Comparison of ENCODE assay signal across 8 cellular contexts in genomic region chr16:1351582-1352362, GRCh38. TPM values are rescaled to one million over a fixed set of nuclear protein-coding genes. Genes with fewer than 3 reads are reported as not detected.
DNase-seq lines count a peak whose midpoint lies in the region; ATAC-seq and TF ChIP-seq lines count a peak whose summit lies in the region.

TSS of gene GNPTG (plus strand) at chr16:1351931. CDS start at chr16:1351966, 35 bp downstream.
TSS of gene TSR3 (minus strand) at chr16:1351878. CDS start at chr16:1351804, 74 bp downstream.

- H3K9me3 ChIP-seq in Caco-2 = no peaks in the 10 kb centered on the region
- no peaks in the 10 kb centered on the region for H3K9me3 ChIP-seq in naive thymus-derived CD4-positive, alpha-beta T cell (ENCODE audit: control insufficient read depth in 2 of 3, low read length in 3 of 3)

- peak within 1 kb of the TSS; percentile 30 for H3K27ac Mint-ChIP-seq in Caco-2 (ENCODE audit: unreplicated experiment)
- H3K27ac Mint-ChIP-seq in activated T-helper 1 cell treated with anti-CD3 and anti-CD28 coated beads, Interleukin-12 subunit alpha, Interleukin-12 subunit beta, Interleukin-2, Interleukin-4 antibody, amounts not matched to agents 30 ng/mL and 10 ng/mL and 1 ng/mL, durations not matched to agents 14 hours and 24 hours and 36 hours = peak within 1 kb of the TSS; percentile 83
- peak within 1 kb of the TSS; percentile 75 to 96 (median 86) for H3K27ac Mint-ChIP-seq in naive thymus-derived CD4-positive, alpha-beta T cell
- H3K27ac Mint-ChIP-seq in stimulated activated effector memory CD8-positive, alpha-beta T cell treated with anti-CD3 and anti-CD28 coated beads, Interleukin-12 subunit alpha, Interleukin-12 subunit beta, amount 100 ng/mL, for 72 hours = peak within 1 kb of the TSS; percentile 88

- POLR2A ChIA-PET in Caco-2 (lab: Charles Lee) = interaction anchor here (0.6 kb wide), 1 partner anchor 9 kb away, joined by 6 read pairs; no protein-coding TSS in a partner anchor
- POLR2A ChIA-PET in naive thymus-derived CD4-positive, alpha-beta T cell (lab: Charles Lee) = interaction anchor here (0.7 to 1.2 kb wide), 3 partner anchors 10 to 859 kb away, joined by 3 to 6 read pairs (median 3); no protein-coding TSS in a partner anchor

- CTCF ChIA-PET in Caco-2 (lab: Charles Lee) = interaction anchor here (0.7 kb wide), 1 partner anchor 12 kb away, joined by 3 read pairs; no protein-coding TSS in a partner anchor
- CTCF ChIA-PET in naive thymus-derived CD4-positive, alpha-beta T cell (lab: Charles Lee) = no interaction called here

- peaks cover 32% of the 10 kb centered on the region for H3K36me3 Mint-ChIP-seq in Caco-2 (ENCODE audit: insufficient read depth, unreplicated experiment)
- H3K36me3 Mint-ChIP-seq in activated T-helper 1 cell treated with anti-CD3 and anti-CD28 coated beads, Interleukin-12 subunit alpha, Interleukin-12 subunit beta, Interleukin-2, Interleukin-4 antibody, amounts not matched to agents 30 ng/mL and 10 ng/mL and 1 ng/mL, durations not matched to agents 14 hours and 24 hours and 36 hours (ENCODE audit: low read depth) = peaks cover 3% of the 10 kb centered on the region
- peaks cover 0 to 2% (median 0%) of the 10 kb centered on the region in 5 donors for H3K36me3 Mint-ChIP-seq in naive thymus-derived CD4-positive, alpha-beta T cell
- H3K36me3 Mint-ChIP-seq in stimulated activated effector memory CD8-positive, alpha-beta T cell treated with anti-CD3 and anti-CD28 coated beads, Interleukin-12 subunit alpha, Interleukin-12 subunit beta, amount 100 ng/mL, for 72 hours = peaks cover 57% of the 10 kb centered on the region

- H3K4me1 ChIP-seq in Caco-2 = 0 out of 2 replicates have a peak, but pooled peaks cover 3% of the 10 kb centered on the region
- H3K4me1 ChIP-seq in naive thymus-derived CD4-positive, alpha-beta T cell (ENCODE audit: control insufficient read depth in 2 of 2, insufficient read depth in 2 of 2, low read length in 2 of 2) = peaks cover 13 to 21% of the 10 kb centered on the region in 2 donors

- no peaks in the 10 kb centered on the region for H3K27me3 ChIP-seq in Caco-2 (replicated peaks; ENCODE audit: control insufficient read depth, insufficient read depth, low read length)
- H3K27me3 ChIP-seq in naive thymus-derived CD4-positive, alpha-beta T cell (ENCODE audit: control insufficient read depth in 2 of 2, insufficient read depth in 2 of 2, low read length in 2 of 2) = no peaks in the 10 kb centered on the region

- TF ChIP-seq CTCF in Caco-2 (IDR thresholded peaks at IDR 0.05; ENCODE audit: insufficient read depth in 1 of 2, low read depth in 1 of 2, low read length in 1 of 2, severe bottlenecking in 1 of 2, unreplicated experiment in 1 of 2) = no peak

- peak within 1 kb of the TSS; percentile 79 for H3K4me3 ChIP-seq in Caco-2 (ENCODE audit: low read depth, low read length)
- H3K4me3 ChIP-seq in naive thymus-derived CD4-positive, alpha-beta T cell (ENCODE audit: low read length) = peak within 1 kb of the TSS; percentile 71

- peak within 1 kb of the TSS; percentile 68 for H3K4me3 Mint-ChIP-seq in Caco-2 (ENCODE audit: unreplicated experiment)
- peak within 1 kb of the TSS; percentile 90 for H3K4me3 Mint-ChIP-seq in activated T-helper 1 cell treated with anti-CD3 and anti-CD28 coated beads, Interleukin-12 subunit alpha, Interleukin-12 subunit beta, Interleukin-2, Interleukin-4 antibody, amounts not matched to agents 30 ng/mL and 10 ng/mL and 1 ng/mL, durations not matched to agents 14 hours and 24 hours and 36 hours
- peak within 1 kb of the TSS; percentile 81 to 90 (median 86) for H3K4me3 Mint-ChIP-seq in naive thymus-derived CD4-positive, alpha-beta T cell
- H3K4me3 Mint-ChIP-seq in stimulated activated effector memory CD8-positive, alpha-beta T cell treated with anti-CD3 and anti-CD28 coated beads, Interleukin-12 subunit alpha, Interleukin-12 subunit beta, amount 100 ng/mL, for 72 hours = peak within 1 kb of the TSS; percentile 78

- H3K27me3 Mint-ChIP-seq in Caco-2 (ENCODE audit: insufficient read depth, unreplicated experiment) = no peaks in the 10 kb centered on the region
- H3K27me3 Mint-ChIP-seq in activated T-helper 1 cell treated with anti-CD3 and anti-CD28 coated beads, Interleukin-12 subunit alpha, Interleukin-12 subunit beta, Interleukin-2, Interleukin-4 antibody, amounts not matched to agents 30 ng/mL and 10 ng/mL and 1 ng/mL, durations not matched to agents 14 hours and 24 hours and 36 hours (ENCODE audit: insufficient read depth) = peaks cover 3% of the 10 kb centered on the region
- H3K27me3 Mint-ChIP-seq in naive thymus-derived CD4-positive, alpha-beta T cell = peaks cover 0 to 5% (median 0%) of the 10 kb centered on the region in 5 donors

- ATAC-seq in GM19463 (IDR thresholded peaks at IDR 0.05; ENCODE audit: unreplicated experiment) = peak; percentile 86
- ATAC-seq in naive thymus-derived CD4-positive, alpha-beta T cell = peak; percentile 93
- peak; percentile 88 for ATAC-seq in stimulated activated effector memory CD8-positive, alpha-beta T cell treated with anti-CD3 and anti-CD28 coated beads, Interleukin-12 subunit alpha, Interleukin-12 subunit beta, amount 100 ng/mL, for 72 hours

- H3K36me3 ChIP-seq in Caco-2 (ENCODE audit: control insufficient read depth, insufficient read depth, low read length) = no peaks in the 10 kb centered on the region; the same call in 1 of the 2 replicates
- peaks cover 0 to 31% (median 0%) of the 10 kb centered on the region in 3 experiments for H3K36me3 ChIP-seq in naive thymus-derived CD4-positive, alpha-beta T cell (ENCODE audit: control insufficient read depth in 2 of 3, insufficient read depth in 3 of 3, low read length in 3 of 3)

- H3K9me3 Mint-ChIP-seq in Caco-2 (ENCODE audit: unreplicated experiment) = no peaks in the 10 kb centered on the region
- no peaks in the 10 kb centered on the region for H3K9me3 Mint-ChIP-seq in activated T-helper 1 cell treated with anti-CD3 and anti-CD28 coated beads, Interleukin-12 subunit alpha, Interleukin-12 subunit beta, Interleukin-2, Interleukin-4 antibody, amounts not matched to agents 30 ng/mL and 10 ng/mL and 1 ng/mL, durations not matched to agents 14 hours and 24 hours and 36 hours
- peaks cover 0 to 18% (median 0%) of the 10 kb centered on the region in 11 donors for H3K9me3 Mint-ChIP-seq in naive thymus-derived CD4-positive, alpha-beta T cell
- H3K9me3 Mint-ChIP-seq in stimulated activated effector memory CD8-positive, alpha-beta T cell treated with anti-CD3 and anti-CD28 coated beads, Interleukin-12 subunit alpha, Interleukin-12 subunit beta, amount 100 ng/mL, for 72 hours = no peaks in the 10 kb centered on the region

- DNase-seq in Caco-2 (peak; percentile 80 to 89), HS-5 (ENCODE audit: low read depth) (peak; percentile 31), fibroblast of gingiva (ENCODE audit: low read depth) (peak; percentile 95)
- peak; percentile 89 for DNase-seq in activated T-helper 1 cell treated with anti-CD3 and anti-CD28 coated beads, Interleukin-12 subunit alpha, Interleukin-12 subunit beta, Interleukin-2, Interleukin-4 antibody, amounts not matched to agents 30 ng/mL and 10 ng/mL and 1 ng/mL, durations not matched to agents 14 hours and 24 hours and 36 hours (ENCODE audit: low spot score)
- DNase-seq in naive thymus-derived CD4-positive, alpha-beta T cell = peak; percentile 77 to 96 (median 86)
- peak; percentile 94 to 95 for DNase-seq in stimulated activated effector memory CD8-positive, alpha-beta T cell treated with anti-CD3 and anti-CD28 coated beads, Interleukin-12 subunit alpha, Interleukin-12 subunit beta, amount 100 ng/mL, for 72 hours (ENCODE audit: low spot score in 2 of 2)

- H3K27ac ChIP-seq in naive thymus-derived CD4-positive, alpha-beta T cell (ENCODE audit: low read depth, low read length) = peak within 1 kb of the TSS; percentile 81

- peaks cover 11% of the 10 kb centered on the region for H3K4me1 Mint-ChIP-seq in Caco-2 (ENCODE audit: low read depth, unreplicated experiment)
- peaks cover 18% of the 10 kb centered on the region for H3K4me1 Mint-ChIP-seq in activated T-helper 1 cell treated with anti-CD3 and anti-CD28 coated beads, Interleukin-12 subunit alpha, Interleukin-12 subunit beta, Interleukin-2, Interleukin-4 antibody, amounts not matched to agents 30 ng/mL and 10 ng/mL and 1 ng/mL, durations not matched to agents 14 hours and 24 hours and 36 hours (ENCODE audit: low read depth)
- peaks cover 28 to 45% (median 34%) of the 10 kb centered on the region in 7 donors for H3K4me1 Mint-ChIP-seq in naive thymus-derived CD4-positive, alpha-beta T cell
- peaks cover 51% of the 10 kb centered on the region for H3K4me1 Mint-ChIP-seq in stimulated activated effector memory CD8-positive, alpha-beta T cell treated with anti-CD3 and anti-CD28 coated beads, Interleukin-12 subunit alpha, Interleukin-12 subunit beta, amount 100 ng/mL, for 72 hours

- intact Hi-C loops in Caco-2 (cut with micrococcal nuclease; ENCODE audit: unreplicated experiment) = no loop called here
- intact Hi-C loops in activated T-helper 1 cell treated with anti-CD3 and anti-CD28 coated beads, Interleukin-12 subunit alpha, Interleukin-12 subunit beta, Interleukin-2, Interleukin-4 antibody, amounts not matched to agents 30 ng/mL and 10 ng/mL and 1 ng/mL, durations not matched to agents 14 hours and 24 hours and 36 hours (cut with micrococcal nuclease) = loop anchor here (1.0 to 5.0 kb wide), 5 partner anchors 8 to 261 kb away; partner anchors contain the start of genes BAIAP3, CRAMP1 and IFT140
- intact Hi-C loops in naive thymus-derived CD4-positive, alpha-beta T cell (cut with micrococcal nuclease) = loop anchor here (1.0 to 5.0 kb wide), 6 partner anchors 8 to 824 kb away; partner anchors contain the start of genes UBE2I (in 2 of the 2), CAPN15 (in 1 of the 2) and UQCC4 (in 1 of the 2)

- BruUV-seq in Caco-2 (replicated peaks; lab: Mats Ljungman, UMichigan) = no TSS peak

TF ChIP-seq in PFSK-1, 5 proteins besides CTCF, POLR2A, EP300 and RAD21 (continues in another document):
- no peak for TF ChIP-seq FOXP2 (optimal IDR thresholded peaks at IDR 0.05; ENCODE audit: borderline replicate concordance, extremely low read depth, extremely low read length, insufficient read depth)

RNA-seq across cellular contexts. Expression of gene GNPTG, which starts in this region (rescaled TPM):
- 37.3 and 37.6 TPM in 2 replicates for total RNA-seq in Caco-2 (2022)
- polyA plus RNA-seq in PFSK-1 (2012; ENCODE audit: insufficient read length, low read depth) = 53.4 TPM
- total RNA-seq in activated T-helper 1 cell treated with anti-CD3 and anti-CD28 coated beads, Interleukin-12 subunit alpha, Interleukin-12 subunit beta, Interleukin-2, Interleukin-4 antibody, amounts not matched to agents 30 ng/mL and 10 ng/mL and 1 ng/mL, durations not matched to agents 14 hours and 24 hours and 36 hours = 21.4 and 22.5 TPM in 2 replicates
- 10 to 100 TPM; 37.9 to 57.7 (median 48.6) TPM for total RNA-seq in naive thymus-derived CD4-positive, alpha-beta T cell
- polyA plus RNA-seq in naive thymus-derived CD4-positive, alpha-beta T cell = 10 to 100 TPM; 48.2 to 51.3 TPM

RNA-seq across cellular contexts. Expression of gene TSR3, which starts in this region (rescaled TPM):
- total RNA-seq in Caco-2 (2022) = 48.3 and 48.6 TPM in 2 replicates
- 108 TPM for polyA plus RNA-seq in PFSK-1 (2012; ENCODE audit: insufficient read length, low read depth)
- total RNA-seq in activated T-helper 1 cell treated with anti-CD3 and anti-CD28 coated beads, Interleukin-12 subunit alpha, Interleukin-12 subunit beta, Interleukin-2, Interleukin-4 antibody, amounts not matched to agents 30 ng/mL and 10 ng/mL and 1 ng/mL, durations not matched to agents 14 hours and 24 hours and 36 hours = 87.4 and 89.4 TPM in 2 replicates
- total RNA-seq in naive thymus-derived CD4-positive, alpha-beta T cell = 10 to 100 TPM; 21.0 to 50.4 (median 33.3) TPM
- polyA plus RNA-seq in naive thymus-derived CD4-positive, alpha-beta T cell = 100 to 1,000 TPM in 1 of 2 donors, 10 to 100 TPM in 1; 79.7 to 103 TPM

Comparison
In these comparisons a context has a peak if more than half of its experiments do, and no peak if none do; other contexts are left out.
1. Peak in every context shown above with its lines: DNase-seq, ATAC-seq, H3K4me3 ChIP-seq and H3K27ac ChIP-seq.
2. DNase-seq: peak in every context shown above with its lines; median percentile 95 in fibroblast of gingiva; 94 in stimulated activated effector memory CD8-positive, alpha-beta T cell treated with anti-CD3 and anti-CD28 coated beads, Interleukin-12 subunit alpha, Interleukin-12 subunit beta, amount 100 ng/mL, for 72 hours; 89 in activated T-helper 1 cell treated with anti-CD3 and anti-CD28 coated beads, Interleukin-12 subunit alpha, Interleukin-12 subunit beta, Interleukin-2, Interleukin-4 antibody, amounts not matched to agents 30 ng/mL and 10 ng/mL and 1 ng/mL, durations not matched to agents 14 hours and 24 hours and 36 hours; 86 in naive thymus-derived CD4-positive, alpha-beta T cell; 84 in Caco-2; 31 in HS-5.
3. H3K27ac Mint-ChIP-seq: peak in every context shown above with its lines; median percentile 88 in stimulated activated effector memory CD8-positive, alpha-beta T cell treated with anti-CD3 and anti-CD28 coated beads, Interleukin-12 subunit alpha, Interleukin-12 subunit beta, amount 100 ng/mL, for 72 hours; 86 in naive thymus-derived CD4-positive, alpha-beta T cell; 83 in activated T-helper 1 cell treated with anti-CD3 and anti-CD28 coated beads, Interleukin-12 subunit alpha, Interleukin-12 subunit beta, Interleukin-2, Interleukin-4 antibody, amounts not matched to agents 30 ng/mL and 10 ng/mL and 1 ng/mL, durations not matched to agents 14 hours and 24 hours and 36 hours; 30 in Caco-2.